Comparison of ENCODE assay signal across 17 cellular contexts in the genomic region with DNA sequence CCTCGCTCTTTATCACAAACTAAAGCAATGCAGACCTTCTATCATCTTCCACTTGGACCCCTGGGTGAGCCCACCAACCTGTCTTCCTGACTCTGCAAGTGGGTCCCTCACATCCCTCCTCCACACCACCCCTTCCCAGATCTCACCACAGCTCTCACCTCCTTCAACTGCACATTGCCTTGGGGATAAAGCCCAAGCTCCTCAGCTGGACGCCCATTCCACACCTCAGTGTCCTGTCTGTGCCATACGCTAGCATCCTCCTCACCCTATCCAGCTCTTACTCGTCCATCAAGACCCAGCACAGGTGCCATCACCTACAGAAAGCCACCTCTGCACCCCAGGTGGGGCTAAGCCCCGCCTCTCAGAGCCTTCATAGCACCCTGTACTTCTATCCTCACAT.
A peak's percentile ranks its signal among the peaks of the same experiment; 100 is the strongest.
DNase-seq lines count a peak whose midpoint lies in the region; ATAC-seq lines count a peak whose summit lies in the region.
"Had no signal": no experiment of that assay in that cellular context is flagged by ENCODE, and none has a peak within 500 bp of the region (broad histone marks: within the 10 kb centered on the region; RNA-seq: fewer than 3 reads in every experiment).

No MANE protein-coding gene starts in this region.

- no peaks in the 10 kb centered on the region for H3K36me3 Mint-ChIP-seq in stimulated activated memory B cell treated with anti-CD40 and anti-IgM and Interleukin-4, amounts not matched to agents 10 μg/mL and 1 μg/mL and 100 μg/mL, for 72 hours
- H3K36me3 Mint-ChIP-seq: CD14-positive monocyte; CD4-positive, alpha-beta memory T cell had no signal

- H3K4me3 Mint-ChIP-seq in stimulated activated naive CD8-positive, alpha-beta T cell treated with anti-CD3 and anti-CD28 coated beads, Interleukin-15, amount 100 ng/mL, for 72 hours, result no peak overlapping the region
- no peak overlapping the region for H3K4me3 Mint-ChIP-seq in stimulated activated memory B cell treated with anti-CD40 and anti-IgM and Interleukin-4, amounts not matched to agents 10 μg/mL and 1 μg/mL and 100 μg/mL, for 72 hours
- H3K4me3 Mint-ChIP-seq: CD14-positive monocyte; CD4-positive, alpha-beta memory T cell; GM23338 had no signal

- H3K9ac ChIP-seq in mesenchymal stem cell (ENCODE audit: low read length), result no peak overlapping the region
- H3K9ac ChIP-seq: BLaER1 had no signal

- no peak overlapping the region for H4K91ac ChIP-seq in mesenchymal stem cell (ENCODE audit: low read length)

- peaks cover 0 to 6% of the 10 kb centered on the region in 2 experiments for H3K27me3 ChIP-seq in mesenchymal stem cell (ENCODE audit: control insufficient read depth in 1 of 2, insufficient read depth in 1 of 2, low read length in 2 of 2)
- H3K27me3 ChIP-seq: BLaER1 had no signal

- DNase-seq in stimulated activated naive CD8-positive, alpha-beta T cell treated with anti-CD3 and anti-CD28 coated beads, Interleukin-15, Interleukin-2, amounts not matched to agents 100 U/mL and 50 U/mL, for 24 hours, result no peak
- no peak for DNase-seq in stimulated activated naive CD8-positive, alpha-beta T cell treated with anti-CD3 and anti-CD28 coated beads, Interleukin-15, amount 100 ng/mL, for 72 hours
- DNase-seq in mesenchymal stem cell (no peak), T-helper 9 cell (no peak)
- no peak for DNase-seq in stimulated activated naive CD4-positive, alpha-beta T cell treated with Interleukin-2 at 50 U/mL for 16 hours (lab: John Stamatoyannopoulos, UW)
- DNase-seq: CD4-positive, alpha-beta memory T cell; DMS153; DMS79; GF-D8; HCEC 1CT; IMR-90 had no signal

- peak overlapping the region; percentile 17 for H4K8ac ChIP-seq in mesenchymal stem cell (ENCODE audit: low read length)

- H3K23ac ChIP-seq in mesenchymal stem cell (ENCODE audit: low read length in 2 of 2), result no peak overlapping the region

- H3K9me3 Mint-ChIP-seq in stimulated activated naive CD8-positive, alpha-beta T cell treated with anti-CD3 and anti-CD28 coated beads, Interleukin-15, amount 100 ng/mL, for 72 hours, result peaks cover 10 to 14% of the 10 kb centered on the region in 2 donors
- peaks cover 11% of the 10 kb centered on the region for H3K9me3 Mint-ChIP-seq in stimulated activated memory B cell treated with anti-CD40 and anti-IgM and Interleukin-4, amounts not matched to agents 10 μg/mL and 1 μg/mL and 100 μg/mL, for 72 hours

- no peaks in the 10 kb centered on the region for H3K4me1 Mint-ChIP-seq in stimulated activated naive CD8-positive, alpha-beta T cell treated with anti-CD3 and anti-CD28 coated beads, Interleukin-15, amount 100 ng/mL, for 72 hours
- H3K4me1 Mint-ChIP-seq in stimulated activated memory B cell treated with anti-CD40 and anti-IgM and Interleukin-4, amounts not matched to agents 10 μg/mL and 1 μg/mL and 100 μg/mL, for 72 hours, result no peaks in the 10 kb centered on the region
- H3K4me1 Mint-ChIP-seq: CD14-positive monocyte; CD4-positive, alpha-beta memory T cell had no signal

- 74% methylated on average over 5 of the region's 5 CpGs for WGBS in mesenchymal stem cell

- peaks cover 13% of the 10 kb centered on the region for H3K9me3 ChIP-seq in mesenchymal stem cell (ENCODE audit: control insufficient read depth, low read length)

- H2BK5ac ChIP-seq in mesenchymal stem cell (ENCODE audit: low read depth, low read length, poor library complexity, severe bottlenecking), result no peak overlapping the region

- peaks cover 23% of the 10 kb centered on the region for H3K27me3 Mint-ChIP-seq in stimulated activated naive CD8-positive, alpha-beta T cell treated with anti-CD3 and anti-CD28 coated beads, Interleukin-15, amount 100 ng/mL, for 72 hours
- peaks cover 25% of the 10 kb centered on the region for H3K27me3 Mint-ChIP-seq in stimulated activated memory B cell treated with anti-CD40 and anti-IgM and Interleukin-4, amounts not matched to agents 10 μg/mL and 1 μg/mL and 100 μg/mL, for 72 hours

- no peaks in the 10 kb centered on the region for H3K79me1 ChIP-seq in mesenchymal stem cell (replicated peaks; ENCODE audit: low read length, poor library complexity, severe bottlenecking)

- no peak overlapping the region for H3K14ac ChIP-seq in mesenchymal stem cell (ENCODE audit: low read length in 2 of 2)

- H2BK12ac ChIP-seq in mesenchymal stem cell (ENCODE audit: low read length in 2 of 2), result no peak overlapping the region

- H2AK5ac ChIP-seq in mesenchymal stem cell (ENCODE audit: low read length, severe bottlenecking), result no peak overlapping the region

- H2AFZ ChIP-seq in mesenchymal stem cell (ENCODE audit: low read depth, low read length), result no peak overlapping the region
- H2AFZ ChIP-seq: GM23338 had no signal

- no peak overlapping the region for H3K4ac ChIP-seq in mesenchymal stem cell (ENCODE audit: low read depth in 1 of 2, low read length in 2 of 2)

- H2BK120ac ChIP-seq in mesenchymal stem cell (ENCODE audit: low read depth, low read length), result no peak overlapping the region

- no peak overlapping the region for H3K27ac Mint-ChIP-seq in stimulated activated naive CD8-positive, alpha-beta T cell treated with anti-CD3 and anti-CD28 coated beads, Interleukin-15, amount 100 ng/mL, for 72 hours
- H3K27ac Mint-ChIP-seq in stimulated activated memory B cell treated with anti-CD40 and anti-IgM and Interleukin-4, amounts not matched to agents 10 μg/mL and 1 μg/mL and 100 μg/mL, for 72 hours, result no peak overlapping the region
- H3K27ac Mint-ChIP-seq: CD4-positive, alpha-beta memory T cell; GM23338 had no signal

- no peaks in the 10 kb centered on the region for H3K36me3 ChIP-seq in mesenchymal stem cell (ENCODE audit: control insufficient read depth in 1 of 2, insufficient read depth in 2 of 2, low read depth in 1 of 2, low read length in 2 of 2)
- H3K36me3 ChIP-seq: BLaER1 had no signal

- H3K18ac ChIP-seq in mesenchymal stem cell (ENCODE audit: low read depth in 1 of 2, low read length in 2 of 2), result no peak overlapping the region

- peak; percentile 14 for ATAC-seq in stimulated activated naive CD8-positive, alpha-beta T cell treated with anti-CD3 and anti-CD28 coated beads, Interleukin-15, Interleukin-2, amounts not matched to agents 100 U/mL and 50 U/mL, for 24 hours
- ATAC-seq in stimulated activated naive CD8-positive, alpha-beta T cell treated with anti-CD3 and anti-CD28 coated beads, Interleukin-15, amount 100 ng/mL, for 72 hours, result no peak
- ATAC-seq in stimulated activated memory B cell treated with anti-CD40 and anti-IgM and Interleukin-4, amounts not matched to agents 10 μg/mL and 1 μg/mL and 100 μg/mL, for 72 hours, result peak; percentile 45
- no peak for ATAC-seq in activated CD4-positive, CD25-positive, alpha-beta regulatory T cell treated with anti-CD3 and anti-CD28 coated beads, Interleukin-2, amount 50 U/mL, for 24 hours
- ATAC-seq: GM23338 had no signal

- no peak overlapping the region for H3K4me3 ChIP-seq in mesenchymal stem cell (ENCODE audit: insufficient read depth in 1 of 2, low read depth in 1 of 2, low read length in 2 of 2)
- H3K4me3 ChIP-seq: BLaER1, GM23338 had no signal

- no peak overlapping the region for H3K4me2 ChIP-seq in mesenchymal stem cell (ENCODE audit: low read length, poor library complexity, severe bottlenecking)
- H3K4me2 ChIP-seq: BLaER1, GM23338 had no signal

- H2BK15ac ChIP-seq in mesenchymal stem cell (ENCODE audit: low read depth, poor library complexity, severe bottlenecking), result no peak overlapping the region

- peaks cover 5% of the 10 kb centered on the region for H3K4me1 ChIP-seq in mesenchymal stem cell (ENCODE audit: control insufficient read depth, insufficient read depth, low read depth, low read length)

- no peak overlapping the region for H3K27ac ChIP-seq in mesenchymal stem cell (ENCODE audit: low read length, poor library complexity, severe bottlenecking)
- H3K27ac ChIP-seq: 22Rv1, BLaER1 had no signal

Comparison
In these comparisons a context has a peak if more than half of its experiments do, and no peak if none do; other contexts are left out.
1. ATAC-seq: peak in stimulated activated naive CD8-positive, alpha-beta T cell treated with anti-CD3 and anti-CD28 coated beads, Interleukin-15, Interleukin-2, amounts not matched to agents 100 U/mL and 50 U/mL, for 24 hours (single experiment) and stimulated activated memory B cell treated with anti-CD40 and anti-IgM and Interleukin-4, amounts not matched to agents 10 μg/mL and 1 μg/mL and 100 μg/mL, for 72 hours (single experiment); none in stimulated activated naive CD8-positive, alpha-beta T cell treated with anti-CD3 and anti-CD28 coated beads, Interleukin-15, amount 100 ng/mL, for 72 hours (single experiment) and activated CD4-positive, CD25-positive, alpha-beta regulatory T cell treated with anti-CD3 and anti-CD28 coated beads, Interleukin-2, amount 50 U/mL, for 24 hours (0 of 2).